8 cellular contexts compared by ENCODE assay signal in genomic region chr6:73803562-73804221, GRCh38.
DNase-seq lines count a peak whose midpoint lies in the region; ATAC-seq, FAIRE-seq and TF ChIP-seq lines count a peak whose summit lies in the region.

No MANE protein-coding gene starts in this region.

- in situ Hi-C loops in GM12878 (cut with MboI): no loop called here

- H3K27ac ChIP-seq in MM.1S (ENCODE audit: low read length): no peak overlapping the region
- no peak overlapping the region for H3K27ac ChIP-seq in GM12878 (ENCODE audit: control insufficient read depth, insufficient read depth)
- peak overlapping the region in 1 of 3 donors; percentile 28 for H3K27ac ChIP-seq in right lobe of liver
- no peak overlapping the region for H3K27ac ChIP-seq in naive thymus-derived CD4-positive, alpha-beta T cell (ENCODE audit: low read depth, low read length)
- H3K27ac ChIP-seq in CD4-positive, alpha-beta memory T cell (ENCODE audit: low read depth, low read length): no peak overlapping the region

- H3K4me1 ChIP-seq in MM.1S (ENCODE audit: low read length) (no peaks in the 10 kb centered on the region), GM12878 (ENCODE audit: control insufficient read depth, insufficient read depth, low read length) (no peaks in the 10 kb centered on the region), right lobe of liver (peaks cover 0 to 12% (median 0%) of the 10 kb centered on the region in 4 donors)
- H3K4me1 ChIP-seq in naive thymus-derived CD4-positive, alpha-beta T cell (ENCODE audit: control insufficient read depth in 2 of 2, insufficient read depth in 2 of 2, low read length in 2 of 2): no peaks in the 10 kb centered on the region
- no peaks in the 10 kb centered on the region for H3K4me1 ChIP-seq in CD4-positive, alpha-beta memory T cell (ENCODE audit: insufficient read depth, low read length)

- RAD21 ChIA-PET in GM12878 (lab: Charles Lee; ENCODE audit: unreplicated experiment): no interaction called here

- intact Hi-C loops in GM12878 (cut with micrococcal nuclease; ENCODE audit: unreplicated experiment) (no loop called here), right lobe of liver (cut with DNase I) (no loop called here)
- intact Hi-C loops in naive thymus-derived CD4-positive, alpha-beta T cell (cut with micrococcal nuclease): no loop called here
- intact Hi-C loops in CD4-positive, alpha-beta memory T cell (cut with micrococcal nuclease): no loop called here

- no peak overlapping the region for H3K4me2 ChIP-seq in MM.1S (ENCODE audit: low read depth, low read length)
- H3K4me2 ChIP-seq in GM12878 (ENCODE audit: control insufficient read depth, insufficient read depth): no peak overlapping the region

- H3F3A ChIP-seq in MM.1S (ENCODE audit: insufficient read depth, low read length): no peaks in the 10 kb centered on the region

- no peaks in the 10 kb centered on the region for H4K20me1 ChIP-seq in MM.1S (ENCODE audit: insufficient read depth, low read length)
- no peaks in the 10 kb centered on the region for H4K20me1 ChIP-seq in GM12878 (ENCODE audit: control insufficient read depth, insufficient read depth)

- peaks cover 0 to 2% (median 0%) of the 10 kb centered on the region in 11 donors for H3K9me3 Mint-ChIP-seq in naive thymus-derived CD4-positive, alpha-beta T cell
- H3K9me3 Mint-ChIP-seq in CD4-positive, alpha-beta memory T cell: no peaks in the 10 kb centered on the region

- no peaks in the 10 kb centered on the region for H3K79me2 ChIP-seq in MM.1S (ENCODE audit: low read length)
- no peaks in the 10 kb centered on the region for H3K79me2 ChIP-seq in GM12878 (ENCODE audit: control insufficient read depth, insufficient read depth, low read length)

- peaks cover 0 to 2% (median 0%) of the 10 kb centered on the region in 7 donors for H3K4me1 Mint-ChIP-seq in naive thymus-derived CD4-positive, alpha-beta T cell
- H3K4me1 Mint-ChIP-seq in CD4-positive, alpha-beta memory T cell: no peaks in the 10 kb centered on the region

- peaks cover 0 to 18% (median 0%) of the 10 kb centered on the region in 5 donors for H3K36me3 Mint-ChIP-seq in naive thymus-derived CD4-positive, alpha-beta T cell
- H3K36me3 Mint-ChIP-seq in CD4-positive, alpha-beta memory T cell: no peaks in the 10 kb centered on the region

- H3K27me3 Mint-ChIP-seq in naive thymus-derived CD4-positive, alpha-beta T cell: peaks cover 0 to 3% (median 0%) of the 10 kb centered on the region in 5 donors
- H3K27me3 Mint-ChIP-seq in CD4-positive, alpha-beta memory T cell: no peaks in the 10 kb centered on the region

- TF ChIP-seq POLR2A in GM12878 (IDR thresholded peaks at IDR 0.05; ENCODE audit: low read depth, low read length) (no peak), right lobe of liver (IDR thresholded peaks at IDR 0.05) (no peak)

- no peak for TF ChIP-seq RAD21 in GM12878 (IDR thresholded peaks at IDR 0.05; ENCODE audit: insufficient read depth, low read depth, low read length)

- FAIRE-seq in GM12878 (lab: Jason Lieb, UNC): no peak

- TF ChIP-seq EP300 in GM12878 (IDR thresholded peaks at IDR 0.05; ENCODE audit: borderline replicate concordance in 1 of 2, control insufficient read depth in 1 of 2, low read depth in 2 of 2, low read length in 2 of 2): no peak

- no peak overlapping the region for H3K9ac ChIP-seq in MM.1S (ENCODE audit: low read length)
- no peak overlapping the region for H3K9ac ChIP-seq in GM12878 (ENCODE audit: control insufficient read depth, insufficient read depth, low read length)

- no peak overlapping the region for H3K4me3 Mint-ChIP-seq in naive thymus-derived CD4-positive, alpha-beta T cell
- H3K4me3 Mint-ChIP-seq in CD4-positive, alpha-beta memory T cell: peak overlapping the region in 1 of 8 donors; percentile 50

- H3K27me3 ChIP-seq in MM.1S (replicated peaks; ENCODE audit: insufficient read depth, low read length): no peaks in the 10 kb centered on the region
- no peaks in the 10 kb centered on the region for H3K27me3 ChIP-seq in GM12878 (replicated peaks in 1 of 2; ENCODE audit: control insufficient read depth in 2 of 2, insufficient read depth in 2 of 2, low read length in 1 of 2)
- no peaks in the 10 kb centered on the region for H3K27me3 ChIP-seq in right lobe of liver
- no peaks in the 10 kb centered on the region for H3K27me3 ChIP-seq in naive thymus-derived CD4-positive, alpha-beta T cell (ENCODE audit: control insufficient read depth in 2 of 2, insufficient read depth in 2 of 2, low read length in 2 of 2)
- no peaks in the 10 kb centered on the region for H3K27me3 ChIP-seq in CD4-positive, alpha-beta memory T cell (ENCODE audit: insufficient read depth, low read length)

- SMC1A ChIA-PET in GM12878 (lab: Charles Lee; ENCODE audit: uncharacterized antibody, unreplicated experiment): no interaction called here

- H3K36me3 ChIP-seq in MM.1S (replicated peaks; ENCODE audit: insufficient read depth, low read length) (no peaks in the 10 kb centered on the region), GM12878 (ENCODE audit: control insufficient read depth in 2 of 2, insufficient read depth in 2 of 2, low read length in 1 of 2) (no peaks in the 10 kb centered on the region), right lobe of liver (no peaks in the 10 kb centered on the region)
- no peaks in the 10 kb centered on the region for H3K36me3 ChIP-seq in naive thymus-derived CD4-positive, alpha-beta T cell (ENCODE audit: control insufficient read depth in 2 of 3, insufficient read depth in 3 of 3, low read length in 3 of 3)
- H3K36me3 ChIP-seq in CD4-positive, alpha-beta memory T cell (ENCODE audit: insufficient read depth, low read length): no peaks in the 10 kb centered on the region

- H3K9me3 ChIP-seq in MM.1S (replicated peaks; ENCODE audit: insufficient read depth, low read length) (no peaks in the 10 kb centered on the region), GM12878 (replicated peaks; ENCODE audit: control insufficient read depth, insufficient read depth, low read length) (no peaks in the 10 kb centered on the region), right lobe of liver (no peaks in the 10 kb centered on the region)
- H3K9me3 ChIP-seq in naive thymus-derived CD4-positive, alpha-beta T cell (ENCODE audit: control insufficient read depth in 2 of 3, low read length in 3 of 3): no peaks in the 10 kb centered on the region
- no peaks in the 10 kb centered on the region for H3K9me3 ChIP-seq in CD4-positive, alpha-beta memory T cell (ENCODE audit: control insufficient read depth in 1 of 2, low read length in 2 of 2)

- WGBS in GM12878 (ENCODE audit: insufficient coverage, insufficient replicate concordance, low lambda C conversion rate, missing lambda C conversion rate): 27% methylated on average over 5 of the region's 5 CpGs
- WGBS in right lobe of liver (ENCODE audit: insufficient coverage, low coverage, low lambda C conversion rate, missing lambda C conversion rate): 42% methylated on average over 5 of the region's 5 CpGs

- no peaks in the 10 kb centered on the region for H3K9me2 ChIP-seq in MM.1S (replicated peaks; ENCODE audit: insufficient read depth, low read length)

- H2AFZ ChIP-seq in MM.1S (ENCODE audit: low read length): no peak overlapping the region
- H2AFZ ChIP-seq in GM12878 (ENCODE audit: control insufficient read depth, low read depth, low read length): no peak overlapping the region

- H3K4me3 ChIP-seq in MM.1S (ENCODE audit: low read length): no peak overlapping the region
- H3K4me3 ChIP-seq in GM12878: no peak overlapping the region
- H3K4me3 ChIP-seq in right lobe of liver: no peak overlapping the region
- no peak overlapping the region for H3K4me3 ChIP-seq in naive thymus-derived CD4-positive, alpha-beta T cell (ENCODE audit: low read length)
- no peak overlapping the region for H3K4me3 ChIP-seq in CD4-positive, alpha-beta memory T cell (ENCODE audit: low read length in 2 of 2)

- no TSS peak for BruUV-seq in GM12878 (replicated peaks; lab: Mats Ljungman, UMichigan)

- no peak overlapping the region for H3K27ac Mint-ChIP-seq in naive thymus-derived CD4-positive, alpha-beta T cell
- H3K27ac Mint-ChIP-seq in CD4-positive, alpha-beta memory T cell: no peak overlapping the region

- peak; percentile 48 for TF ChIP-seq CTCF in MM.1S (IDR thresholded peaks at IDR 0.05; ENCODE audit: low read length)
- TF ChIP-seq CTCF in GM12878 (IDR thresholded peaks at IDR 0.05 in 2 of 3, conservative IDR thresholded peaks at IDR 0.05 in 1 of 3; ENCODE audit: control insufficient read depth in 2 of 3, extremely low read depth in 1 of 3, insufficient read depth in 1 of 3, low read depth in 3 of 3, low read length in 3 of 3): peak; percentile 19 to 52 (median 39); a peak in 4 of 6 replicates
- peak in 3 of 4 donors; percentile 35 to 43 (median 35) for TF ChIP-seq CTCF in right lobe of liver (IDR thresholded peaks at IDR 0.05)

- peak; percentile 33 to 46 for DNase-seq in activated T-cell treated with anti-CD3 and anti-CD28 coated beads, Interleukin-2, amount 50 U/mL, for 48 hours
- DNase-seq in activated T-cell treated with anti-CD3 and anti-CD28 coated beads, Interleukin-2, amount 50 U/mL, for 1 hour: no peak
- DNase-seq in MM.1S: no peak
- no peak for DNase-seq in GM12878 (ENCODE audit: low read depth, low spot score)
- DNase-seq in right lobe of liver: peak in 1 of 3 donors; percentile 43
- no peak for DNase-seq in naive thymus-derived CD4-positive, alpha-beta T cell
- DNase-seq in CD4-positive, alpha-beta memory T cell: no peak

- CTCF ChIA-PET in GM12878 (lab: Yijun Ruan, JAX): interaction anchor here (0.7 to 1.0 kb wide), 2 partner anchors 10 to 1405 kb away, joined by 3 to 4 read pairs; no protein-coding TSS in a partner anchor
- CTCF ChIA-PET in naive thymus-derived CD4-positive, alpha-beta T cell (lab: Charles Lee): no interaction called here
- CTCF ChIA-PET in CD4-positive, alpha-beta memory T cell (lab: Charles Lee; ENCODE audit: partially characterized antibody): interaction anchor here (1.2 kb wide), 1 partner anchor 1405 kb away, joined by 3 read pairs; no protein-coding TSS in a partner anchor

- POLR2A ChIA-PET in GM12878 (lab: Charles Lee): no interaction called here
- POLR2A ChIA-PET in naive thymus-derived CD4-positive, alpha-beta T cell (lab: Charles Lee): no interaction called here
- POLR2A ChIA-PET in CD4-positive, alpha-beta memory T cell (lab: Charles Lee; ENCODE audit: partially characterized antibody): no interaction called here

- ATAC-seq in GM12878 (peak; percentile 38; the same call in 2 of the 3 replicates), right lobe of liver (peak; percentile 42 to 61 (median 56)), GM19395 (IDR thresholded peaks at IDR 0.05; ENCODE audit: unreplicated experiment) (no peak)
- ATAC-seq in naive thymus-derived CD4-positive, alpha-beta T cell: no peak

TF ChIP-seq in GM12878, 131 proteins besides CTCF, POLR2A, EP300 and RAD21:
- TF ChIP-seq RUNX3 (IDR thresholded peaks at IDR 0.05; ENCODE audit: low read length): 0 out of 2 replicates have a peak, but pooled peaks have one; percentile 8
- no peak for TF ChIP-seq SMAD1 (IDR thresholded peaks at IDR 0.05; ENCODE audit: low read depth, partially characterized antibody)
- TF ChIP-seq POLR2AphosphoS2 (IDR thresholded peaks at IDR 0.05; ENCODE audit: low read depth, low read length): no peak

Comparison
In these comparisons a context has a peak if more than half of its experiments do, and no peak if none do; other contexts are left out.
1. DNase-seq: peak in activated T-cell treated with anti-CD3 and anti-CD28 coated beads, Interleukin-2, amount 50 U/mL, for 48 hours (2 of 2); none in activated T-cell treated with anti-CD3 and anti-CD28 coated beads, Interleukin-2, amount 50 U/mL, for 1 hour (single experiment), MM.1S (single experiment), GM12878 (single experiment), naive thymus-derived CD4-positive, alpha-beta T cell (0 of 9) and CD4-positive, alpha-beta memory T cell (0 of 5).
2. ATAC-seq: peak in GM12878 (single experiment) and right lobe of liver (4 of 4); none in naive thymus-derived CD4-positive, alpha-beta T cell (single experiment) and GM19395 (single experiment).
3. Peak in every context shown above with its lines, with median percentiles within 50 percentile points of each other: CTCF ChIP-seq.